18 cellular contexts compared by ENCODE assay signal in genomic region chr2:199916980-199917379, GRCh38. TPM values are rescaled to one million over a fixed set of nuclear protein-coding genes. Genes with fewer than 3 reads are reported as not detected.
DNase-seq lines count a peak whose midpoint lies in the region; ATAC-seq and TF ChIP-seq lines count a peak whose summit lies in the region.
"Had no signal": no experiment of that assay in that cellular context is flagged by ENCODE, and none has a peak within 500 bp of the region (broad histone marks: within the 10 kb centered on the region; RNA-seq: fewer than 3 reads in every experiment).

No MANE protein-coding gene starts in this region.

- H3K9me2 ChIP-seq in PC-3 (replicated peaks; ENCODE audit: low read length) = no peaks in the 10 kb centered on the region

- H3K79me2 ChIP-seq in mesendoderm (ENCODE audit: control insufficient read depth, insufficient read depth, low read length) = peaks cover 65% of the 10 kb centered on the region
- H3K79me2 ChIP-seq in PC-3 (ENCODE audit: low read length) = peaks cover 88% of the 10 kb centered on the region

- no CpG with 5 or more reads among the region's 4 CpGs for WGBS in mesendoderm (ENCODE audit: extremely low coverage, insufficient coverage, low lambda C conversion rate)

- H3K79me1 ChIP-seq in mesendoderm (ENCODE audit: low read length) = peaks cover 8% of the 10 kb centered on the region

- no peak overlapping the region for H2BK15ac ChIP-seq in mesendoderm (replicated peaks; ENCODE audit: low read depth)

- no peak overlapping the region for H2AFZ ChIP-seq in PC-3 (ENCODE audit: low read length)

- H3K9me3 Mint-ChIP-seq in activated CD4-positive, alpha-beta T cell treated with anti-CD3 and anti-CD28 coated beads, Interleukin-2, amount 10 ng/mL, durations not matched to agents 24 days and 14 days = no peaks in the 10 kb centered on the region
- H3K9me3 Mint-ChIP-seq in activated naive CD4-positive, alpha-beta T cell treated with anti-CD3 and anti-CD28 coated beads, Interleukin-2, amount 50 U/mL, for 72 hours = peaks cover 0 to 8% of the 10 kb centered on the region in 2 donors
- H3K9me3 Mint-ChIP-seq: CD8-positive, alpha-beta memory T cell had no signal

- no peak overlapping the region for H3K23ac ChIP-seq in mesendoderm (ENCODE audit: low read length)

- no peaks in the 10 kb centered on the region for H3K27me3 Mint-ChIP-seq in activated CD4-positive, alpha-beta T cell treated with anti-CD3 and anti-CD28 coated beads, Interleukin-2, amount 10 ng/mL, durations not matched to agents 24 days and 14 days
- H3K27me3 Mint-ChIP-seq: CD4-positive, CD25-positive, alpha-beta regulatory T cell; CD8-positive, alpha-beta memory T cell had no signal

- H3K4me3 Mint-ChIP-seq in activated CD4-positive, alpha-beta T cell treated with anti-CD3 and anti-CD28 coated beads, Interleukin-2, amount 10 ng/mL, durations not matched to agents 24 days and 14 days = no peak overlapping the region

- H3K9me3 ChIP-seq in HEK293 (ENCODE audit: control insufficient read depth, insufficient read depth, low read depth, low read length) (no peaks in the 10 kb centered on the region), PC-3 (ENCODE audit: low read length) (0 out of 2 replicates have a peak, but pooled peaks cover 4% of the 10 kb centered on the region)

- TF ChIP-seq CTCF in HEK293 (tag by site-specific recombination; IDR thresholded peaks at IDR 0.05) (no peak), PC-3 (conservative IDR thresholded peaks at IDR 0.05; ENCODE audit: low read depth, low read length) (no peak)

- no peak overlapping the region for H3K27ac Mint-ChIP-seq in activated CD4-positive, alpha-beta T cell treated with anti-CD3 and anti-CD28 coated beads, Interleukin-2, amount 10 ng/mL, durations not matched to agents 24 days and 14 days
- no peak overlapping the region for H3K27ac Mint-ChIP-seq in activated naive CD4-positive, alpha-beta T cell treated with anti-CD3 and anti-CD28 coated beads, Interleukin-2, amount 50 U/mL, for 72 hours
- H3K27ac Mint-ChIP-seq: CD4-positive, CD25-positive, alpha-beta regulatory T cell had no signal

- no peak overlapping the region for H2BK120ac ChIP-seq in mesendoderm (ENCODE audit: low read depth, low read length)

- intact Hi-C loops in activated CD4-positive, alpha-beta T cell treated with anti-CD3 and anti-CD28 coated beads, Interleukin-2, amount 10 ng/mL, durations not matched to agents 24 days and 14 days (cut with micrococcal nuclease) = no loop called here
- intact Hi-C loops in PC-3 (cut with micrococcal nuclease) = no loop called here

- POLR2A ChIA-PET in HEK293 (lab: Yijun Ruan, JAX) = no interaction called here
- POLR2A ChIA-PET in PC-3 (lab: Charles Lee; ENCODE audit: unreplicated experiment) = no interaction called here

- DNase-seq in activated CD4-positive, alpha-beta T cell treated with anti-CD3 and anti-CD28 coated beads, Interleukin-2, amount 10 ng/mL, durations not matched to agents 24 days and 14 days = peak; percentile 44
- DNase-seq in activated CD4-positive, alpha-beta T cell treated with anti-CD3 and anti-CD28 coated beads for 4 hours = no peak
- DNase-seq in mesendoderm (peak; percentile 26), PC-3 (no peak)
- no peak for DNase-seq in activated naive CD4-positive, alpha-beta T cell treated with anti-CD3 and anti-CD28 coated beads, Interleukin-2, amount 50 U/mL, for 72 hours (ENCODE audit: low spot score in 2 of 2)
- no peak for DNase-seq in activated CD8-positive, alpha-beta memory T cell treated with anti-CD3 and anti-CD28 coated beads for 24 hours
- DNase-seq: C1 segment of cervical spinal cord; CD4-positive, CD25-positive, alpha-beta regulatory T cell; CD8-positive, alpha-beta memory T cell; COR-L47; DMS 273 treated with DMSO at 0.1 percent for 48 hours; DMS53; DND-41; EL had no signal

- H4K5ac ChIP-seq in mesendoderm (ENCODE audit: low read length) = no peak overlapping the region

- CTCF ChIA-PET in HEK293 (lab: Yijun Ruan, JAX) (no interaction called here), PC-3 (lab: Charles Lee) (no interaction called here)

- H3F3A ChIP-seq in PC-3 (ENCODE audit: low read length, unreplicated experiment) = no peaks in the 10 kb centered on the region

- no TSS peak for BruUV-seq in PC-3 (replicated peaks; lab: Mats Ljungman, UMichigan)

- no peak overlapping the region for H3K9ac ChIP-seq in mesendoderm (ENCODE audit: low read length)
- no peak overlapping the region for H3K9ac ChIP-seq in PC-3 (ENCODE audit: low read length)

- no peak for ATAC-seq in PC-3
- no peak for ATAC-seq in activated naive CD4-positive, alpha-beta T cell treated with anti-CD3 and anti-CD28 coated beads, Interleukin-2, amount 50 U/mL, for 72 hours
- ATAC-seq: GM12878 had no signal

- peaks cover 13% of the 10 kb centered on the region for H4K20me1 ChIP-seq in PC-3 (ENCODE audit: low read length)

- H3K4me1 ChIP-seq in HEK293 (ENCODE audit: control insufficient read depth, insufficient read depth, low read length) (no peaks in the 10 kb centered on the region; the same call in 1 of the 2 replicates), mesendoderm (ENCODE audit: control insufficient read depth, low read depth, low read length) (no peaks in the 10 kb centered on the region), PC-3 (ENCODE audit: insufficient read depth, low read length) (peaks cover 8% of the 10 kb centered on the region)

- H3K56ac ChIP-seq in mesendoderm (ENCODE audit: low read length) = no peak overlapping the region

- no peak overlapping the region for H3K18ac ChIP-seq in mesendoderm (ENCODE audit: low read length)

- peaks cover 10 to 65% of the 10 kb centered on the region in 2 experiments for H3K36me3 ChIP-seq in HEK293 (ENCODE audit: control insufficient read depth in 2 of 2, insufficient read depth in 1 of 2, low read length in 2 of 2)
- no peaks in the 10 kb centered on the region for H3K36me3 ChIP-seq in mesendoderm (ENCODE audit: control insufficient read depth, insufficient read depth, low read length)
- H3K36me3 ChIP-seq in PC-3 (ENCODE audit: low read depth, low read length) = peaks cover 53% of the 10 kb centered on the region

- no peak overlapping the region for H3K4me3 ChIP-seq in HEK293 (ENCODE audit: low read depth, low read length)
- H3K4me3 ChIP-seq in mesendoderm (ENCODE audit: low read length) = no peak overlapping the region
- no peak overlapping the region; the same call in 1 of the 2 replicates for H3K4me3 ChIP-seq in PC-3 (ENCODE audit: low read length)
- H3K4me3 ChIP-seq: GM12878, HAP-1 had no signal

- no peak overlapping the region for H3K4ac ChIP-seq in mesendoderm (ENCODE audit: low read depth, low read length)

- no peak overlapping the region for H3K27ac ChIP-seq in HEK293 (ENCODE audit: extremely low read depth, low read depth, low read length)
- no peak overlapping the region for H3K27ac ChIP-seq in mesendoderm (ENCODE audit: low read depth, low read length)
- no peak overlapping the region for H3K27ac ChIP-seq in PC-3 (ENCODE audit: low read length)
- H3K27ac ChIP-seq: 22Rv1 had no signal

- no peak overlapping the region for H2AK5ac ChIP-seq in mesendoderm (ENCODE audit: low read length)

- peaks cover 52% of the 10 kb centered on the region for H3K36me3 Mint-ChIP-seq in activated CD4-positive, alpha-beta T cell treated with anti-CD3 and anti-CD28 coated beads, Interleukin-2, amount 10 ng/mL, durations not matched to agents 24 days and 14 days (ENCODE audit: low read depth)
- peaks cover 30 to 60% of the 10 kb centered on the region in 2 donors for H3K36me3 Mint-ChIP-seq in activated naive CD4-positive, alpha-beta T cell treated with anti-CD3 and anti-CD28 coated beads, Interleukin-2, amount 50 U/mL, for 72 hours

- peaks cover 22% of the 10 kb centered on the region for H3K4me1 Mint-ChIP-seq in activated CD4-positive, alpha-beta T cell treated with anti-CD3 and anti-CD28 coated beads, Interleukin-2, amount 10 ng/mL, durations not matched to agents 24 days and 14 days

- H2BK5ac ChIP-seq in mesendoderm (ENCODE audit: low read length) = no peak overlapping the region

- H4K8ac ChIP-seq in mesendoderm (ENCODE audit: low read depth, low read length) = no peak overlapping the region

- H3K4me2 ChIP-seq in mesendoderm (ENCODE audit: low read length) = no peak overlapping the region
- no peak overlapping the region for H3K4me2 ChIP-seq in PC-3 (ENCODE audit: low read length)

- H3K27me3 ChIP-seq in mesendoderm (ENCODE audit: insufficient read depth, low read length, poor library complexity) (no peaks in the 10 kb centered on the region), PC-3 (ENCODE audit: low read length) (no peaks in the 10 kb centered on the region)

TF ChIP-seq in HEK293, 187 proteins besides CTCF, POLR2A, EP300 and RAD21 (continues in another document):
- no peak for TF ChIP-seq ZNF366 (tag by site-specific recombination; conservative IDR thresholded peaks at IDR 0.05)

RNA-seq across cellular contexts. Expression of gene C2orf69, which starts 5.9 kb away (rescaled TPM):
- 17.1 and 17.4 TPM in 2 replicates for total RNA-seq in activated CD4-positive, alpha-beta T cell treated with anti-CD3 and anti-CD28 coated beads, Interleukin-2, amount 10 ng/mL, durations not matched to agents 24 days and 14 days
- 12.2 TPM for polyA plus RNA-seq in mesendoderm (2013, experiment 1 of 2)
- 12.5 TPM for polyA plus RNA-seq in mesendoderm (2013, experiment 2 of 2)
- 10.5 and 15.0 TPM in 2 replicates for total RNA-seq in PC-3 (2014; rRNA removed)
- 10 to 100 TPM; 14.2 to 25.0 TPM for total RNA-seq in activated naive CD4-positive, alpha-beta T cell treated with anti-CD3 and anti-CD28 coated beads, Interleukin-2, amount 50 U/mL, for 72 hours

RNA-seq across cellular contexts. Expression of gene TYW5, which starts 38.3 kb away (rescaled TPM):
- 10.9 and 11.7 TPM in 2 replicates for total RNA-seq in activated CD4-positive, alpha-beta T cell treated with anti-CD3 and anti-CD28 coated beads, Interleukin-2, amount 10 ng/mL, durations not matched to agents 24 days and 14 days
- polyA plus RNA-seq in mesendoderm (2013, experiment 1 of 2) = 6.8 TPM
- 6.7 TPM for polyA plus RNA-seq in mesendoderm (2013, experiment 2 of 2)
- total RNA-seq in PC-3 (2014; rRNA removed) = 5.4 and 9.0 TPM in 2 replicates
- 10 to 100 TPM in 1 of 2 donors, 1 to 10 TPM in 1; 8.3 to 13.7 TPM for total RNA-seq in activated naive CD4-positive, alpha-beta T cell treated with anti-CD3 and anti-CD28 coated beads, Interleukin-2, amount 50 U/mL, for 72 hours

RNA-seq across cellular contexts. Expression of gene MAIP1, which starts 38.4 kb away (rescaled TPM):
- total RNA-seq in activated CD4-positive, alpha-beta T cell treated with anti-CD3 and anti-CD28 coated beads, Interleukin-2, amount 10 ng/mL, durations not matched to agents 24 days and 14 days = 27.9 and 29.6 TPM in 2 replicates
- 24.8 TPM for polyA plus RNA-seq in mesendoderm (2013, experiment 1 of 2)
- 24.9 TPM for polyA plus RNA-seq in mesendoderm (2013, experiment 2 of 2)
- total RNA-seq in PC-3 (2014; rRNA removed) = 44.7 and 49.2 TPM in 2 replicates
- 10 to 100 TPM; 25.9 to 29.6 TPM for total RNA-seq in activated naive CD4-positive, alpha-beta T cell treated with anti-CD3 and anti-CD28 coated beads, Interleukin-2, amount 50 U/mL, for 72 hours

Comparison
In these comparisons a context has a peak if more than half of its experiments do, and no peak if none do; other contexts are left out.
1. DNase-seq: peak in activated CD4-positive, alpha-beta T cell treated with anti-CD3 and anti-CD28 coated beads, Interleukin-2, amount 10 ng/mL, durations not matched to agents 24 days and 14 days (single experiment) and mesendoderm (single experiment); none in activated CD4-positive, alpha-beta T cell treated with anti-CD3 and anti-CD28 coated beads for 4 hours (0 of 2), PC-3 (single experiment), activated naive CD4-positive, alpha-beta T cell treated with anti-CD3 and anti-CD28 coated beads, Interleukin-2, amount 50 U/mL, for 72 hours (0 of 2) and activated CD8-positive, alpha-beta memory T cell treated with anti-CD3 and anti-CD28 coated beads for 24 hours (single experiment).